12 cellular contexts compared by ENCODE assay signal in the genomic region with DNA sequence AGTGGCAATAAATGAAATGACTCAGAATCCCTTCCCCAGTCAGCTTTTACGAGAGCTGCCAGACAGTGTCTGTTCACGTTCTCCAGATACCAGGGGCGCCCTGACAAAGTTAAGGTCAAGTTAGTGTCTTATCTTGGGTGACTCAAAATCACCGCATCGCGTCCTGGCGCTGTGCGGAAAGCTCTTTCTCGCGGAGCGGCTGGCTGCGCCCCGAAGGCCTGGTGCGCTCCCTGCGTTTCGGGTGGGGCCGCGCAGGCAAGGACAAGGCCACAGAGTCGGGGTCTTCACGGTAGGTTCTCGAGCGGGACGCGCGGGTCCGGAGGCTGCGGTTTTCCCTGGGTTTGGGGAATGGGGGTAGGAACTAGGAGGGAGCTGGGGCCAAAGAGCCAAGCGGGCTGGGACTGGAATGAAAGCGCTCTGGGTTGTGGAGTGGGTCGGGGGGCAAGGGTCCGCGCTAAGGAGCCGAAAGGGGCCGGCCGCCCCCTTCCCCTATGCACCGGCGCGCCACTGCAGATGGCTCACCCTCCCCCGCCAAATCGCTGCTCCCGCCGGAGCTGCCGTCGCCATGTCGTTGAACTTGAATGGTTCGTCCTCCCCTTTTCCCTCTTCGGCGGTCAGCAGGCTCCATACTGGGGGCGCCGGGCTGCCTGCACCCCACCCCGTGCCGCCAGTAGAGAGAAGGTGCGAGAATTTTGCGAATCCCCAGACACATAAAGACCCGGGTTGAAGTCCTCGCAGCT. TPM values are rescaled to one million over a fixed set of nuclear protein-coding genes. Genes with fewer than 3 reads are reported as not detected.
DNase-seq lines count a peak whose midpoint lies in the region; ATAC-seq and FAIRE-seq lines count a peak whose summit lies in the region.
"Had no signal": no experiment of that assay in that cellular context is flagged by ENCODE, and none has a peak within 500 bp of the region (broad histone marks: within the 10 kb centered on the region; RNA-seq: fewer than 3 reads in every experiment).

No MANE protein-coding gene starts in this region.

- peaks cover 96% of the 10 kb centered on the region for H3K27me3 Mint-ChIP-seq in activated naive CD4-positive, alpha-beta T cell treated with anti-CD3 and anti-CD28 coated beads, Interleukin-2, amount 10 ng/mL, durations not matched to agents 7 days and 5 days

- H3K36me3 Mint-ChIP-seq in activated naive CD4-positive, alpha-beta T cell treated with anti-CD3 and anti-CD28 coated beads, Interleukin-2, amount 10 ng/mL, durations not matched to agents 7 days and 5 days = peaks cover 7% of the 10 kb centered on the region
- H3K36me3 Mint-ChIP-seq: CD8-positive, alpha-beta memory T cell had no signal

- H3K27ac Mint-ChIP-seq in activated naive CD4-positive, alpha-beta T cell treated with anti-CD3 and anti-CD28 coated beads, Interleukin-2, amount 10 ng/mL, durations not matched to agents 7 days and 5 days = peak overlapping the region; percentile 73

- peaks cover 4% of the 10 kb centered on the region for H3K9me3 Mint-ChIP-seq in activated naive CD4-positive, alpha-beta T cell treated with anti-CD3 and anti-CD28 coated beads, Interleukin-2, amount 10 ng/mL, durations not matched to agents 7 days and 5 days

- H3K4me3 Mint-ChIP-seq in activated naive CD4-positive, alpha-beta T cell treated with anti-CD3 and anti-CD28 coated beads, Interleukin-2, amount 10 ng/mL, durations not matched to agents 7 days and 5 days = no peak overlapping the region
- H3K4me3 Mint-ChIP-seq: CD8-positive, alpha-beta memory T cell had no signal

- FAIRE-seq in urothelium cell line (lab: Jason Lieb, UNC) = no peak

- H3K4me1 Mint-ChIP-seq in activated naive CD4-positive, alpha-beta T cell treated with anti-CD3 and anti-CD28 coated beads, Interleukin-2, amount 10 ng/mL, durations not matched to agents 7 days and 5 days = peaks cover 7% of the 10 kb centered on the region

- ATAC-seq in left colon = peak; percentile 9

- intact Hi-C loops in left colon (cut with DNase I, micrococcal nuclease) = no loop called here

- CTCF ChIA-PET in activated naive CD4-positive, alpha-beta T cell treated with anti-CD3 and anti-CD28 coated beads, Interleukin-2, amount 10 ng/mL, durations not matched to agents 7 days and 5 days (lab: Charles Lee) = no interaction called here

- no peak for DNase-seq in activated naive CD4-positive, alpha-beta T cell treated with anti-CD3 and anti-CD28 coated beads, Interleukin-2, amount 10 ng/mL, durations not matched to agents 7 days and 5 days
- DNase-seq in activated naive CD4-positive, alpha-beta T cell treated with anti-CD3 and anti-CD28 coated beads, Interleukin-2, amount 50 U/mL, for 16 hours = no peak
- DNase-seq in SW480 (ENCODE audit: low spot score) (peak; percentile 59), left colon (peak in 1 of 2 donors; percentile 27), urothelium cell line (ENCODE audit: low spot score) (peak; percentile 72), T-helper 9 cell (no peak), NK-92 (lab: John Stamatoyannopoulos, UW; ENCODE audit: unreplicated experiment) (no peak)
- DNase-seq in effector CD8-positive, alpha-beta T cell (lab: John Stamatoyannopoulos, UW) = no peak
- DNase-seq: activated gamma-delta T cell; CD8-positive, alpha-beta memory T cell; NCI-H1092 had no signal

RNA-seq across cellular contexts. Expression of a gene that starts 2.6 kb away (rescaled TPM):
- total RNA-seq in left colon = 1 to 10 TPM in 1 of 2 donors, under 1 TPM in 1; 0.37 to 4.2 TPM
- total RNA-seq: CD8-positive, alpha-beta memory T cell had no signal

RNA-seq across cellular contexts. Expression of a gene that starts 4.9 kb away (rescaled TPM):
- not detected for total RNA-seq in left colon
- total RNA-seq: CD8-positive, alpha-beta memory T cell had no signal

RNA-seq across cellular contexts. Expression of a gene that starts 12.0 kb away (rescaled TPM):
- under 1 TPM; 0.14 to 0.15 TPM for total RNA-seq in left colon
- total RNA-seq: CD8-positive, alpha-beta memory T cell had no signal

RNA-seq across cellular contexts. Expression of a gene that starts 12.1 kb away (rescaled TPM):
- total RNA-seq in left colon = 10 to 100 TPM in 1 of 2 donors, 1 to 10 TPM in 1; 1.0 to 14.8 TPM
- total RNA-seq: CD8-positive, alpha-beta memory T cell; SK-MEL-5 had no signal

RNA-seq across cellular contexts. Expression of a gene that starts 18.0 kb away (rescaled TPM):
- 1 to 10 TPM; 1.4 to 5.8 TPM for total RNA-seq in left colon
- total RNA-seq: CD8-positive, alpha-beta memory T cell had no signal

Comparison
In these comparisons a context has a peak if more than half of its experiments do, and no peak if none do; other contexts are left out.
1. DNase-seq: peak in SW480 (single experiment) and urothelium cell line (single experiment); none in activated naive CD4-positive, alpha-beta T cell treated with anti-CD3 and anti-CD28 coated beads, Interleukin-2, amount 10 ng/mL, durations not matched to agents 7 days and 5 days (single experiment), activated naive CD4-positive, alpha-beta T cell treated with anti-CD3 and anti-CD28 coated beads, Interleukin-2, amount 50 U/mL, for 16 hours (single experiment), T-helper 9 cell (single experiment), effector CD8-positive, alpha-beta T cell (single experiment) and NK-92 (single experiment).